In genomic region chr17:78577296-78577695, GRCh38 we compare ENCODE assay signal across 12 cellular contexts. TPM values are rescaled to one million over a fixed set of nuclear protein-coding genes. Genes with fewer than 3 reads are reported as not detected.
DNase-seq lines count a peak whose midpoint lies in the region; ATAC-seq and TF ChIP-seq lines count a peak whose summit lies in the region.
"Had no signal": no experiment of that assay in that cellular context is flagged by ENCODE, and none has a peak within 500 bp of the region (broad histone marks: within the 10 kb centered on the region; RNA-seq: fewer than 3 reads in every experiment).

Gene DNAH17 (minus strand): TSS chr17:78577396. CDS start chr17:78575057, 2,339 bp downstream.

- H3K36me3 ChIP-seq in right atrium auricular region (no peaks in the 10 kb centered on the region), neutrophil (no peaks in the 10 kb centered on the region), colonic mucosa (no peaks in the 10 kb centered on the region)

- WGBS in right cardiac atrium: 89% methylated on average over 9 of the region's 9 CpGs

- H3K27ac ChIP-seq in right cardiac atrium (ENCODE audit: low read length) (peak within 1 kb of the TSS; percentile 46), right atrium auricular region (no peak within 1 kb of the TSS), neutrophil (peak within 1 kb of the TSS; percentile 71), colonic mucosa (no peak within 1 kb of the TSS)

- H3K4me1 ChIP-seq in right cardiac atrium (ENCODE audit: control insufficient read depth, insufficient read depth, low read length) (no peaks in the 10 kb centered on the region), right atrium auricular region (no peaks in the 10 kb centered on the region), neutrophil (ENCODE audit: control insufficient read depth in 1 of 2, insufficient read depth in 1 of 2, low read depth in 1 of 2, low read length in 1 of 2) (peaks cover 27% of the 10 kb centered on the region in 2 experiments), colonic mucosa (no peaks in the 10 kb centered on the region)

- no peak within 1 kb of the TSS for H3K9ac ChIP-seq in colonic mucosa (ENCODE audit: low read depth in 2 of 2, low read length in 2 of 2)

- peaks cover 0 to 4% (median 2%) of the 10 kb centered on the region in 5 experiments for H3K9me3 Mint-ChIP-seq in brain
- H3K9me3 Mint-ChIP-seq: CD4-positive, alpha-beta T cell had no signal

- H3K4me3 ChIP-seq in right cardiac atrium (ENCODE audit: low read length) (no peak within 1 kb of the TSS), right atrium auricular region (no peak within 1 kb of the TSS), neutrophil (ENCODE audit: low read depth in 1 of 2, low read length in 1 of 2) (peak within 1 kb of the TSS in 1 of 2 experiments; percentile 28), colonic mucosa (no peak within 1 kb of the TSS)

- H3K27me3 Mint-ChIP-seq in brain (peaks cover 8% of the 10 kb centered on the region), T-helper 17 cell (peaks cover 6% of the 10 kb centered on the region)
- H3K27me3 Mint-ChIP-seq: CD4-positive, alpha-beta T cell had no signal

- TF ChIP-seq CTCF in right atrium auricular region (IDR thresholded peaks at IDR 0.05) (no peak), brain (conservative IDR thresholded peaks at IDR 0.05) (no peak), neutrophil (IDR thresholded peaks at IDR 0.05) (no peak), colonic mucosa (IDR thresholded peaks at IDR 0.05) (no peak)

- H3K27ac Mint-ChIP-seq in brain (no peak within 1 kb of the TSS), T-helper 17 cell (no peak within 1 kb of the TSS)
- H3K27ac Mint-ChIP-seq: CD4-positive, alpha-beta T cell had no signal

- peaks cover 13% of the 10 kb centered on the region for H3K4me1 Mint-ChIP-seq in brain
- no peaks in the 10 kb centered on the region for H3K4me1 Mint-ChIP-seq in T-helper 17 cell

- H3K27me3 ChIP-seq in right cardiac atrium (ENCODE audit: control insufficient read depth, insufficient read depth): no peaks in the 10 kb centered on the region
- no peaks in the 10 kb centered on the region for H3K27me3 ChIP-seq in right atrium auricular region
- H3K27me3 ChIP-seq in neutrophil: no peaks in the 10 kb centered on the region
- no peaks in the 10 kb centered on the region for H3K27me3 ChIP-seq in colonic mucosa

- H3K9me3 ChIP-seq in right cardiac atrium (ENCODE audit: control insufficient read depth, low read length) (no peaks in the 10 kb centered on the region), right atrium auricular region (no peaks in the 10 kb centered on the region), neutrophil (no peaks in the 10 kb centered on the region), colonic mucosa (no peaks in the 10 kb centered on the region), T-helper 17 cell (ENCODE audit: control insufficient read depth, low read length, poor library complexity, severe bottlenecking) (no peaks in the 10 kb centered on the region)

- no peak within 1 kb of the TSS for H3K4me3 Mint-ChIP-seq in brain
- no peak within 1 kb of the TSS for H3K4me3 Mint-ChIP-seq in T-helper 17 cell
- H3K4me3 Mint-ChIP-seq: CD4-positive, alpha-beta T cell had no signal

- ATAC-seq in right cardiac atrium (no peak), T-helper 17 cell (no peak)
- ATAC-seq: HCT116 had no signal

- DNase-seq in right cardiac atrium (no peak), right atrium auricular region (ENCODE audit: low spot score) (no peak), 8988T (no peak), colonic mucosa (no peak), T-helper 17 cell (no peak)
- DNase-seq: Calu3; CD4-positive, alpha-beta T cell; DMS 273 treated with DMSO at 0.1 percent for 48 hours had no signal

- no peaks in the 10 kb centered on the region for H3K36me3 Mint-ChIP-seq in brain
- no peaks in the 10 kb centered on the region for H3K36me3 Mint-ChIP-seq in T-helper 17 cell (ENCODE audit: low read depth)

- intact Hi-C loops in right cardiac atrium (cut with DNase I) (no loop called here), colonic mucosa (cut with DNase I) (no loop called here)

RNA-seq across cellular contexts. Expression of gene DNAH17, which starts in this region (rescaled TPM):
- under 1 TPM in 3 of 4 donors, not detected in 1; 0.06 to 0.28 (median 0.20) TPM for total RNA-seq in right cardiac atrium
- polyA plus RNA-seq in right cardiac atrium: 0.18 TPM
- under 1 TPM in 1 of 2 donors, not detected in 1; 0.04 TPM for total RNA-seq in right atrium auricular region
- polyA plus RNA-seq in brain (ENCODE audit: insufficient read depth, low read depth, low replicate concordance): 16.1 TPM
- total RNA-seq in colonic mucosa: under 1 TPM; 0.05 to 0.19 TPM
- under 1 TPM; 0.21 to 0.87 TPM for total RNA-seq in T-helper 17 cell
- polyA plus RNA-seq: BJ had no signal

Comparison
In these comparisons a context has a peak if more than half of its experiments do, and no peak if none do; other contexts are left out.
1. RNA of gene DNAH17 (polyA plus RNA-seq): 16.1 TPM in brain (single experiment); 0.18 TPM in right cardiac atrium (single experiment); every median in the first group is over 10 times any median in the second.
2. H3K27ac ChIP-seq: peak in right cardiac atrium (single experiment) and neutrophil (single experiment); none in right atrium auricular region (0 of 2) and colonic mucosa (single experiment).